In the genomic region with DNA sequence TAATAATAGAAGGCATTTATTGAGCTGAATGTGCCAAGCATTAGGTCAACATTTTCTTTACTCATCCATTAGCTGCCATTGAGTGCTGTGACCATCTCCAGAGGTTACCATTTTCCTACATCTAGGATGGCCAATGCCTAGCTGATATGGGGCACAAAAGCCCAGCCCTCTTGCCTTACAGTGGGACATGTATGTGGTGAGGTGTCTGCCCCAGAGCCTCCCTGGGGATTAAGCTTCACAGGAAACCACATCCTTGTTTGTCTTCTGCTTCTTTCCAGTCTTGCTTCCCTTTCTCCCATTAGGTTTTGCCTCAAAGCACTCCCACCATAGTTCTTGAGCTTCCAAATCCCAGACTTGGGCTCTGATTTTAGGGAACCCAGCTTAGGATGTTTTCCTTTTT, we compare ENCODE assay signal across 19 cellular contexts.
"Had no signal": no experiment of that assay in that cellular context is flagged by ENCODE, and none has a peak within 500 bp of the region (broad histone marks: within the 10 kb centered on the region; RNA-seq: fewer than 3 reads in every experiment).

No MANE protein-coding gene starts in this region.

- H3K4me1 ChIP-seq: lower lobe of right lung, stomach, transverse colon had no signal

- DNase-seq: cortex of kidney; dorsolateral prefrontal cortex; effector CD8-positive, alpha-beta T cell; foreskin melanocyte; head of caudate nucleus; hippocampal formation; islet precursor cell; lower lobe of right lung; natural killer cell; posterior cingulate gyrus; stimulated activated CD4-positive, alpha-beta T cell treated with anti-CD3 and anti-CD28 coated beads, Interleukin-2, amount 100 ng/mL, for 24 hours; stimulated activated naive CD4-positive, alpha-beta T cell; stomach; substantia nigra; transverse colon had no signal

- H3K4me3 ChIP-seq: dorsolateral prefrontal cortex, lower lobe of right lung, skin epidermis, stomach, thoracic aorta, transverse colon had no signal

- H3K27me3 ChIP-seq: transverse colon had no signal

- H3K9me3 ChIP-seq: lower lobe of right lung, stomach, thoracic aorta, transverse colon had no signal

- H3K36me3 ChIP-seq: lower lobe of right lung, stomach, thoracic aorta, transverse colon had no signal

- ATAC-seq: left lobe of liver, lower lobe of right lung, natural killer cell, sciatic nerve had no signal

- H3K27ac ChIP-seq: dorsolateral prefrontal cortex, lower lobe of right lung, skin epidermis, stomach, thoracic aorta, transverse colon had no signal
